25 cellular contexts compared by ENCODE assay signal in genomic region chr2:60453896-60454295, GRCh38.
DNase-seq lines count a peak whose midpoint lies in the region; ATAC-seq, FAIRE-seq and TF ChIP-seq lines count a peak whose summit lies in the region.
"Had no signal": no experiment of that assay in that cellular context is flagged by ENCODE, and none has a peak within 500 bp of the region (broad histone marks: within the 10 kb centered on the region; RNA-seq: fewer than 3 reads in every experiment).

No MANE protein-coding gene starts in this region.

- H2BK5ac ChIP-seq in H1 (ENCODE audit: low read depth, low read length), result peak overlapping the region; percentile 66; the same call in 1 of the 2 replicates
- H2BK5ac ChIP-seq in mesenchymal stem cell (ENCODE audit: low read depth, low read length, poor library complexity, severe bottlenecking), result no peak overlapping the region

- peak; percentile 45 for FAIRE-seq in H1 (lab: Jason Lieb, UNC)

- no peaks in the 10 kb centered on the region for H4K20me1 ChIP-seq in H1 (replicated peaks in 1 of 2; ENCODE audit: control insufficient read depth in 1 of 2, insufficient read depth in 2 of 2, low read length in 2 of 2)
- no peaks in the 10 kb centered on the region for H4K20me1 ChIP-seq in smooth muscle cell (ENCODE audit: low read depth)

- TF ChIP-seq CTCF in HEK293 (tag by site-specific recombination; IDR thresholded peaks at IDR 0.05) (no peak), H1 (IDR thresholded peaks at IDR 0.05; ENCODE audit: control extremely low read depth in 1 of 3, insufficient read depth in 1 of 3, low read depth in 1 of 3, low read length in 3 of 3) (no peak), smooth muscle cell (IDR thresholded peaks at IDR 0.05; ENCODE audit: borderline replicate concordance, insufficient read depth, poor library complexity, severe bottlenecking) (no peak)

- no peak overlapping the region for H3K14ac ChIP-seq in H1 (ENCODE audit: insufficient read length)
- H3K14ac ChIP-seq in mesenchymal stem cell (ENCODE audit: low read length in 2 of 2), result no peak overlapping the region

- no peaks in the 10 kb centered on the region for H3K36me3 Mint-ChIP-seq in stimulated activated effector memory CD8-positive, alpha-beta T cell treated with anti-CD3 and anti-CD28 coated beads, Interleukin-12 subunit alpha, Interleukin-12 subunit beta, amount 100 ng/mL, for 72 hours

- H3K9me3 ChIP-seq in HEK293 (ENCODE audit: control insufficient read depth, insufficient read depth, low read depth, low read length) (no peaks in the 10 kb centered on the region), H1 (ENCODE audit: insufficient read depth in 2 of 2, low read depth in 1 of 2, low read length in 1 of 2) (no peaks in the 10 kb centered on the region), mesenchymal stem cell (ENCODE audit: control insufficient read depth, low read length) (no peaks in the 10 kb centered on the region), smooth muscle cell (replicated peaks; ENCODE audit: low read depth) (no peaks in the 10 kb centered on the region)
- H3K9me3 ChIP-seq: HAP-1, Peyer's patch, prostate gland, stomach, tibial nerve had no signal

- no peak overlapping the region for H3K27ac Mint-ChIP-seq in stimulated activated effector memory CD8-positive, alpha-beta T cell treated with anti-CD3 and anti-CD28 coated beads, Interleukin-12 subunit alpha, Interleukin-12 subunit beta, amount 100 ng/mL, for 72 hours
- H3K27ac Mint-ChIP-seq: activated T-cell treated with anti-CD3 and anti-CD28 coated beads, Interleukin-2, amount 50 U/mL, for 72 hours had no signal

- no peak for TF ChIP-seq RAD21 in H1 (IDR thresholded peaks at IDR 0.05 in 1 of 2, conservative IDR thresholded peaks at IDR 0.05 in 1 of 2; ENCODE audit: low read depth in 2 of 2, low read length in 2 of 2)

- H3K4me3 ChIP-seq in HEK293 (ENCODE audit: low read depth, low read length) (no peak overlapping the region), H1 (ENCODE audit: extremely low read depth in 1 of 4, insufficient read depth in 2 of 4, low read depth in 3 of 4, low read length in 4 of 4) (peak overlapping the region in 1 of 4 experiments; percentile 34; a peak in 1 of 8 replicates), mesenchymal stem cell (ENCODE audit: insufficient read depth in 1 of 2, low read depth in 1 of 2, low read length in 2 of 2) (no peak overlapping the region), smooth muscle cell (no peak overlapping the region)
- H3K4me3 ChIP-seq: HAP-1, Peyer's patch, prostate gland, stomach, tibial nerve had no signal

- H3K36me3 ChIP-seq in HEK293 (ENCODE audit: control insufficient read depth in 2 of 2, insufficient read depth in 1 of 2, low read length in 2 of 2), result no peaks in the 10 kb centered on the region; a peak in 1 of 3 replicates
- H3K36me3 ChIP-seq in H1 (ENCODE audit: control insufficient read depth in 2 of 4, insufficient read depth in 4 of 4, low read length in 3 of 4), result no peaks in the 10 kb centered on the region; a peak in 2 of 8 replicates
- peaks cover 0 to 8% of the 10 kb centered on the region in 2 experiments for H3K36me3 ChIP-seq in mesenchymal stem cell (ENCODE audit: control insufficient read depth in 1 of 2, insufficient read depth in 2 of 2, low read depth in 1 of 2, low read length in 2 of 2)
- no peaks in the 10 kb centered on the region for H3K36me3 ChIP-seq in smooth muscle cell (ENCODE audit: low read depth)
- H3K36me3 ChIP-seq: Peyer's patch, prostate gland, tibial nerve, WERI-Rb-1 had no signal

- no peak overlapping the region for H3K4me3 Mint-ChIP-seq in stimulated activated effector memory CD8-positive, alpha-beta T cell treated with anti-CD3 and anti-CD28 coated beads, Interleukin-12 subunit alpha, Interleukin-12 subunit beta, amount 100 ng/mL, for 72 hours
- H3K4me3 Mint-ChIP-seq: activated T-cell treated with anti-CD3 and anti-CD28 coated beads, Interleukin-2, amount 50 U/mL, for 72 hours had no signal

- H2AK5ac ChIP-seq in H1 (ENCODE audit: low read depth, low read length) (no peak overlapping the region), mesenchymal stem cell (ENCODE audit: low read length, severe bottlenecking) (no peak overlapping the region)

- no peaks in the 10 kb centered on the region for H3K27me3 ChIP-seq in H1 (replicated peaks in 1 of 4; ENCODE audit: control insufficient read depth in 3 of 4, extremely low read depth in 1 of 4, insufficient read depth in 3 of 4, low read length in 3 of 4)
- peaks cover 0 to 5% of the 10 kb centered on the region in 2 experiments for H3K27me3 ChIP-seq in mesenchymal stem cell (ENCODE audit: control insufficient read depth in 1 of 2, insufficient read depth in 1 of 2, low read length in 2 of 2)
- H3K27me3 ChIP-seq in smooth muscle cell (ENCODE audit: low read depth), result no peaks in the 10 kb centered on the region
- H3K27me3 ChIP-seq: Peyer's patch, stomach, tibial nerve had no signal

- POLR2A ChIA-PET in HEK293 (lab: Yijun Ruan, JAX) (no interaction called here), H1 (lab: Charles Lee; ENCODE audit: partially characterized antibody) (interaction anchor here (1.6 kb wide), 1 partner anchor 22 kb away, joined by 10 read pairs; no protein-coding TSS in a partner anchor)

- TF ChIP-seq POLR2A in H1 (IDR thresholded peaks at IDR 0.05; ENCODE audit: control extremely low read depth in 1 of 2, low read depth in 2 of 2, low read length in 2 of 2), result no peak

- no peak overlapping the region for H2AFZ ChIP-seq in H1 (ENCODE audit: low read length)
- H2AFZ ChIP-seq in mesenchymal stem cell (ENCODE audit: low read depth, low read length), result peak overlapping the region; percentile 42
- no peak overlapping the region for H2AFZ ChIP-seq in smooth muscle cell (ENCODE audit: low read depth)

- H3K79me1 ChIP-seq in H1 (ENCODE audit: low read depth, low read length), result no peaks in the 10 kb centered on the region
- no peaks in the 10 kb centered on the region for H3K79me1 ChIP-seq in mesenchymal stem cell (replicated peaks; ENCODE audit: low read length, poor library complexity, severe bottlenecking)

- no peak for TF ChIP-seq EP300 in H1 (IDR thresholded peaks at IDR 0.05; ENCODE audit: borderline replicate concordance in 1 of 2, low read depth in 2 of 2, low read length in 2 of 2)

- H2BK120ac ChIP-seq in H1 (replicated peaks; ENCODE audit: low read depth, low read length) (peak overlapping the region; percentile 78), mesenchymal stem cell (ENCODE audit: low read depth, low read length) (no peak overlapping the region)

- ATAC-seq in stimulated activated effector memory CD8-positive, alpha-beta T cell treated with anti-CD3 and anti-CD28 coated beads, Interleukin-12 subunit alpha, Interleukin-12 subunit beta, amount 100 ng/mL, for 72 hours, result no peak
- ATAC-seq in HG02678 (IDR thresholded peaks at IDR 0.05; ENCODE audit: unreplicated experiment), result no peak
- ATAC-seq: activated T-cell treated with anti-CD3 and anti-CD28 coated beads, Interleukin-2, amount 50 U/mL, for 72 hours had no signal

- no peak overlapping the region for H2BK15ac ChIP-seq in H1 (ENCODE audit: low read length)
- no peak overlapping the region for H2BK15ac ChIP-seq in mesenchymal stem cell (ENCODE audit: low read depth, poor library complexity, severe bottlenecking)

- H4K8ac ChIP-seq in H1 (ENCODE audit: extremely low read depth, insufficient read depth, low read length) (no peak overlapping the region), mesenchymal stem cell (ENCODE audit: low read length) (no peak overlapping the region)

- H3K9me3 Mint-ChIP-seq in stimulated activated effector memory CD8-positive, alpha-beta T cell treated with anti-CD3 and anti-CD28 coated beads, Interleukin-12 subunit alpha, Interleukin-12 subunit beta, amount 100 ng/mL, for 72 hours, result no peaks in the 10 kb centered on the region
- H3K9me3 Mint-ChIP-seq: activated T-cell treated with anti-CD3 and anti-CD28 coated beads, Interleukin-2, amount 50 U/mL, for 72 hours had no signal

- H2BK12ac ChIP-seq in H1 (ENCODE audit: low read depth, low read length) (peak overlapping the region; percentile 99), mesenchymal stem cell (ENCODE audit: low read length in 2 of 2) (no peak overlapping the region)

- H3K23ac ChIP-seq in H1 (ENCODE audit: insufficient read length) (no peak overlapping the region), mesenchymal stem cell (ENCODE audit: low read length in 2 of 2) (no peak overlapping the region)

- H3K56ac ChIP-seq in H1 (replicated peaks; ENCODE audit: insufficient read length, low read depth, low read length), result no peak overlapping the region

- H3K23me2 ChIP-seq in H1 (ENCODE audit: low read depth, low read length), result no peaks in the 10 kb centered on the region

- H3F3A ChIP-seq in smooth muscle cell (ENCODE audit: low read depth), result peaks cover 6% of the 10 kb centered on the region

- no peak overlapping the region for H3K9ac ChIP-seq in H1 (replicated peaks in 1 of 4; ENCODE audit: extremely low read depth in 1 of 4, low read depth in 3 of 4, low read length in 3 of 4)
- no peak overlapping the region for H3K9ac ChIP-seq in mesenchymal stem cell (ENCODE audit: low read length)
- H3K9ac ChIP-seq in smooth muscle cell (ENCODE audit: low read depth), result peak overlapping the region; percentile 39

- CTCF ChIA-PET in HEK293 (lab: Yijun Ruan, JAX), result no interaction called here
- CTCF ChIA-PET in H1 (lab: Charles Lee; ENCODE audit: partially characterized antibody), result interaction anchor here (0.9 to 4.6 kb wide), 5 partner anchors 14 to 151 kb away, joined by 3 to 25 read pairs (median 4); no protein-coding TSS in a partner anchor

- H3K4me2 ChIP-seq in H1 (ENCODE audit: insufficient read depth in 1 of 2, low read depth in 2 of 2, low read length in 2 of 2) (peak overlapping the region; percentile 35 to 53; a peak in 1 of 4 replicates), mesenchymal stem cell (ENCODE audit: low read length, poor library complexity, severe bottlenecking) (no peak overlapping the region), smooth muscle cell (peak overlapping the region; percentile 52)

- H3K18ac ChIP-seq in H1 (ENCODE audit: extremely low read depth, low read length), result peak overlapping the region; percentile 66; the same call in 1 of the 2 replicates
- no peak overlapping the region for H3K18ac ChIP-seq in mesenchymal stem cell (ENCODE audit: low read depth in 1 of 2, low read length in 2 of 2)

- 0 out of 2 replicates have a peak overlapping the region, but pooled peaks have one; percentile 49 for H2BK20ac ChIP-seq in H1 (ENCODE audit: low read length)

- H3K79me2 ChIP-seq in H1 (ENCODE audit: control insufficient read depth in 1 of 2, insufficient read depth in 2 of 2, low read length in 2 of 2) (peaks cover 0 to 5% of the 10 kb centered on the region in 2 experiments; a peak in 2 of 4 replicates), smooth muscle cell (ENCODE audit: low read depth) (peaks cover 21% of the 10 kb centered on the region)

- H3K4me1 ChIP-seq in HEK293 (ENCODE audit: control insufficient read depth, insufficient read depth, low read length) (no peaks in the 10 kb centered on the region), H1 (replicated peaks in 1 of 4; ENCODE audit: control insufficient read depth in 3 of 4, insufficient read depth in 4 of 4, low read length in 3 of 4) (peaks cover 5 to 28% (median 19%) of the 10 kb centered on the region in 4 experiments), mesenchymal stem cell (ENCODE audit: control insufficient read depth, insufficient read depth, low read depth, low read length) (no peaks in the 10 kb centered on the region), smooth muscle cell (ENCODE audit: low read depth) (peaks cover 18% of the 10 kb centered on the region)
- H3K4me1 ChIP-seq: HAP-1, Peyer's patch, stomach, tibial nerve had no signal

- 70% methylated on average over 9 of the region's 9 CpGs; no CpG with 5 or more reads in 1 of the 2 experiments for WGBS in H1 (ENCODE audit: extremely low coverage in 1 of 2, insufficient coverage in 1 of 2, insufficient read length in 1 of 2, insufficient replicate concordance in 2 of 2, low coverage in 1 of 2, low lambda C conversion rate in 2 of 2, missing lambda C conversion rate in 1 of 2), 2 experiments
- WGBS in mesenchymal stem cell, result 58% methylated on average over 8 of the region's 9 CpGs
- 42% methylated on average over 9 of the region's 9 CpGs for WGBS in smooth muscle cell (ENCODE audit: low lambda C conversion rate)

- H3K4ac ChIP-seq in H1 (replicated peaks; ENCODE audit: insufficient read length, low read depth, low read length) (no peak overlapping the region), mesenchymal stem cell (ENCODE audit: low read depth in 1 of 2, low read length in 2 of 2) (no peak overlapping the region)

- H4K5ac ChIP-seq in H1 (ENCODE audit: insufficient read length, low read depth, low read length), result no peak overlapping the region

- no peak for DNase-seq in H1 (ENCODE audit: low read depth in 1 of 2, low spot score in 2 of 2)
- DNase-seq in mesenchymal stem cell, result peak; percentile 49
- DNase-seq in smooth muscle cell (lab: John Stamatoyannopoulos, UW; ENCODE audit: unreplicated experiment), result no peak
- no peak for DNase-seq in Ammon's horn (ENCODE audit: low spot score)
- DNase-seq in stimulated activated effector memory CD8-positive, alpha-beta T cell treated with anti-CD3 and anti-CD28 coated beads, Interleukin-12 subunit alpha, Interleukin-12 subunit beta, amount 100 ng/mL, for 72 hours (ENCODE audit: low spot score in 2 of 2), result no peak
- DNase-seq: activated CD4-positive, alpha-beta T cell treated with anti-CD3 and anti-CD28 coated beads, Interleukin-2, amount 50 U/mL, for 1 hour; activated naive CD4-positive, alpha-beta T cell treated with Interleukin-2 at 50 U/mL for 16 hours; activated T-cell treated with anti-CD3 and anti-CD28 coated beads, Interleukin-2, amount 50 U/mL, for 72 hours; C1 segment of cervical spinal cord; COR-L47; DMS53; head of caudate nucleus; MV-4-11; NCI-H524; Peyer's patch; stomach; SW 1271; T-helper 9 cell; WERI-Rb-1 had no signal

- no peaks in the 10 kb centered on the region for H3K4me1 Mint-ChIP-seq in stimulated activated effector memory CD8-positive, alpha-beta T cell treated with anti-CD3 and anti-CD28 coated beads, Interleukin-12 subunit alpha, Interleukin-12 subunit beta, amount 100 ng/mL, for 72 hours

- H4K91ac ChIP-seq in H1 (replicated peaks; ENCODE audit: insufficient read length, low read length) (peak overlapping the region; percentile 15), mesenchymal stem cell (ENCODE audit: low read length) (no peak overlapping the region)

- H3K27ac ChIP-seq in HEK293 (ENCODE audit: extremely low read depth, low read depth, low read length) (no peak overlapping the region), H1 (ENCODE audit: low read depth, low read length) (0 out of 2 replicates have a peak overlapping the region, but pooled peaks have one; percentile 11), mesenchymal stem cell (ENCODE audit: low read length, poor library complexity, severe bottlenecking) (no peak overlapping the region), smooth muscle cell (ENCODE audit: low read depth) (peak overlapping the region; percentile 63)
- H3K27ac ChIP-seq: epithelial cell of prostate, Peyer's patch, prostate gland, stomach, tibial nerve, WERI-Rb-1 had no signal

Comparison
In these comparisons a context has a peak if more than half of its experiments do, and no peak if none do; other contexts are left out.
1. H3K27ac ChIP-seq: peak in H1 (single experiment) and smooth muscle cell (single experiment); none in HEK293 (single experiment) and mesenchymal stem cell (single experiment).